ENCODE assay signal across 17 cellular contexts in the genomic region with DNA sequence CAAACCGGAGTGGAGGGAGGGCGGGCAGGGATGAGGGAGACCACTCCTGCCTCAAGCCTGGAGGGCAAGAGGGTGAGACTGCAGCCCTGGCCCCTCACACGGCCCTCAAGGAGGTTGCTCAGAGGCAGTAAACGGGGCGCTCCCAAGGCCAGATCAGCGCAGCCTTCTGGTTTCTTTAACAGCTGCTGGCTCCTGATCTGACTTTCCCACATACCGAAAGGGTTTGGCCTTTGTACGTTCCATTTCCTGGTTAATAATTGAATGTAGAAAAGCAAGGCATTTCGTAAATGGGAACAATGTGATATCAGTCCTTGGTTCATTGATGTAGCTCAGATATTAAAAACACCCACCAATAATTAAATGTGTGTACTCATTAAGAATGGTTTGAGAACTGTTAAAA.
DNase-seq lines count a peak whose midpoint lies in the region; ATAC-seq and TF ChIP-seq lines count a peak whose summit lies in the region.
"Had no signal": no experiment of that assay in that cellular context is flagged by ENCODE, and none has a peak within 500 bp of the region (broad histone marks: within the 10 kb centered on the region; RNA-seq: fewer than 3 reads in every experiment).

No MANE protein-coding gene starts in this region.

- H3K4me1 Mint-ChIP-seq in CD4-positive, alpha-beta memory T cell: peaks cover 15 to 32% (median 21%) of the 10 kb centered on the region in 4 donors
- H3K4me1 Mint-ChIP-seq in endodermal cell: peaks cover 39% of the 10 kb centered on the region

- intact Hi-C loops in CD4-positive, alpha-beta memory T cell (cut with micrococcal nuclease): loop anchor here (10.0 kb wide), 1 partner anchor 1252 kb away; no protein-coding TSS in a partner anchor

- H3K4me1 ChIP-seq in CD4-positive, alpha-beta memory T cell (ENCODE audit: insufficient read depth, low read length): peaks cover 30% of the 10 kb centered on the region
- H3K4me1 ChIP-seq in endodermal cell (ENCODE audit: control insufficient read depth, insufficient read depth, low read length) (no peaks in the 10 kb centered on the region), mucosa of rectum (ENCODE audit: control insufficient read depth in 2 of 2, insufficient read depth in 2 of 2, low read length in 2 of 2) (peaks cover 9% of the 10 kb centered on the region in 2 donors)

- H3K4me3 Mint-ChIP-seq in CD4-positive, alpha-beta memory T cell: peak overlapping the region; percentile 4 to 83 (median 71)
- no peak overlapping the region for H3K4me3 Mint-ChIP-seq in endodermal cell

- peak overlapping the region in 5 of 7 donors; percentile 9 to 82 (median 48) for H3K27ac Mint-ChIP-seq in CD4-positive, alpha-beta memory T cell
- no peak overlapping the region for H3K27ac Mint-ChIP-seq in endodermal cell
- H3K27ac Mint-ChIP-seq: IgD-negative memory B cell had no signal

- H3K36me3 ChIP-seq in CD4-positive, alpha-beta memory T cell (ENCODE audit: insufficient read depth, low read length): no peaks in the 10 kb centered on the region
- H3K36me3 ChIP-seq in endodermal cell (ENCODE audit: control insufficient read depth, insufficient read depth, low read length): peaks cover 12% of the 10 kb centered on the region
- H3K36me3 ChIP-seq in mucosa of rectum (ENCODE audit: control insufficient read depth in 2 of 2, insufficient read depth in 2 of 2, low read length in 2 of 2): peaks cover 0 to 4% of the 10 kb centered on the region in 2 donors
- H3K36me3 ChIP-seq: cardiac muscle cell, sigmoid colon had no signal

- H3K9ac ChIP-seq in endodermal cell (ENCODE audit: extremely low read depth, low read length, poor library complexity, severe bottlenecking): no peak overlapping the region
- no peak overlapping the region for H3K9ac ChIP-seq in mucosa of rectum (ENCODE audit: low read depth in 1 of 2, low read length in 2 of 2)

- WGBS in endodermal cell (ENCODE audit: insufficient coverage in 1 of 2, insufficient read length in 1 of 2), 2 experiments: 92 to 93% methylated on average over 2 to 8 of the region's 9 CpGs

- ATAC-seq in HG03135 (IDR thresholded peaks at IDR 0.05; ENCODE audit: unreplicated experiment) (no peak), GM18909 (IDR thresholded peaks at IDR 0.05; ENCODE audit: poor library complexity, unreplicated experiment) (no peak), GM21529 (IDR thresholded peaks at IDR 0.05; ENCODE audit: unreplicated experiment) (no peak)

- DNase-seq in CD4-positive, alpha-beta memory T cell: no peak
- DNase-seq in NCI-H69 (lab: John Stamatoyannopoulos, UW) (peak; percentile 83), endodermal cell (peak; percentile 46), HPDE6-E6E7 (ENCODE audit: extremely low spot score) (no peak)
- DNase-seq: activated CD4-positive, alpha-beta T cell treated with anti-CD3 and anti-CD28 coated beads, Interleukin-2, amount 50 U/mL, for 4 hours; DMS 273 treated with DMSO at 0.1 percent for 48 hours; NCI-H2029; NCI-H526; nucleus accumbens; PC-9; sigmoid colon had no signal

- H3K9me3 ChIP-seq in CD4-positive, alpha-beta memory T cell (ENCODE audit: control insufficient read depth in 1 of 2, low read length in 2 of 2): no peaks in the 10 kb centered on the region
- no peaks in the 10 kb centered on the region for H3K9me3 ChIP-seq in endodermal cell (ENCODE audit: control insufficient read depth, low read length)
- H3K9me3 ChIP-seq in mucosa of rectum (ENCODE audit: control insufficient read depth in 2 of 2, low read length in 2 of 2): no peaks in the 10 kb centered on the region
- H3K9me3 ChIP-seq: sigmoid colon had no signal

- CTCF ChIA-PET in CD4-positive, alpha-beta memory T cell (lab: Charles Lee; ENCODE audit: partially characterized antibody): interaction anchor here (0.5 to 9.9 kb wide), 9 partner anchors 9 to 862 kb away, joined by 3 to 158 read pairs (median 4); a partner anchor contains a TSS

- POLR2A ChIA-PET in CD4-positive, alpha-beta memory T cell (lab: Charles Lee; ENCODE audit: partially characterized antibody): interaction anchor here (2.5 kb wide), 1 partner anchor 861 kb away, joined by 10 read pairs; no protein-coding TSS in a partner anchor

- no peak overlapping the region for H3K4me3 ChIP-seq in CD4-positive, alpha-beta memory T cell (ENCODE audit: low read length in 2 of 2)
- no peak overlapping the region for H3K4me3 ChIP-seq in endodermal cell (ENCODE audit: low read length)
- H3K4me3 ChIP-seq in mucosa of rectum (ENCODE audit: low read length in 2 of 2): peak overlapping the region; percentile 55 to 56
- H3K4me3 ChIP-seq: cardiac muscle cell, PC-9, sigmoid colon had no signal

- H3K27me3 ChIP-seq in CD4-positive, alpha-beta memory T cell (ENCODE audit: insufficient read depth, low read length): no peaks in the 10 kb centered on the region
- H3K27me3 ChIP-seq in endodermal cell (ENCODE audit: control insufficient read depth, insufficient read depth, low read length, poor library complexity, severe bottlenecking): no peaks in the 10 kb centered on the region
- H3K27me3 ChIP-seq in mucosa of rectum (ENCODE audit: control insufficient read depth in 2 of 2, insufficient read depth in 2 of 2, low read length in 2 of 2): no peaks in the 10 kb centered on the region
- H3K27me3 ChIP-seq: cardiac muscle cell, sigmoid colon had no signal

- no peaks in the 10 kb centered on the region for H3K27me3 Mint-ChIP-seq in CD4-positive, alpha-beta memory T cell
- H3K27me3 Mint-ChIP-seq in endodermal cell (ENCODE audit: insufficient read depth): no peaks in the 10 kb centered on the region
- H3K27me3 Mint-ChIP-seq: IgD-negative memory B cell had no signal

- TF ChIP-seq CTCF in endodermal cell (conservative IDR thresholded peaks at IDR 0.05): no peak

- H3K36me3 Mint-ChIP-seq in CD4-positive, alpha-beta memory T cell: no peaks in the 10 kb centered on the region
- H3K36me3 Mint-ChIP-seq in endodermal cell (ENCODE audit: low read depth): peaks cover 18% of the 10 kb centered on the region

- H3K27ac ChIP-seq in CD4-positive, alpha-beta memory T cell (ENCODE audit: low read depth, low read length): no peak overlapping the region
- H3K27ac ChIP-seq in endodermal cell (ENCODE audit: low read depth, low read length) (no peak overlapping the region), mucosa of rectum (ENCODE audit: low read depth in 2 of 2, low read length in 2 of 2) (peak overlapping the region; percentile 49 to 68)
- H3K27ac ChIP-seq: cardiac muscle cell, PC-9, sigmoid colon had no signal

- H3K9me3 Mint-ChIP-seq in CD4-positive, alpha-beta memory T cell: no peaks in the 10 kb centered on the region
- no peaks in the 10 kb centered on the region for H3K9me3 Mint-ChIP-seq in endodermal cell
- H3K9me3 Mint-ChIP-seq: IgD-negative memory B cell had no signal

Comparison
In these comparisons a context has a peak if more than half of its experiments do, and no peak if none do; other contexts are left out.
1. DNase-seq: peak in NCI-H69 (single experiment) and endodermal cell (single experiment); none in CD4-positive, alpha-beta memory T cell (0 of 5) and HPDE6-E6E7 (single experiment).
2. H3K27ac ChIP-seq: peak in mucosa of rectum (2 of 2); none in CD4-positive, alpha-beta memory T cell (single experiment) and endodermal cell (single experiment).
3. H3K4me3 ChIP-seq: peak in mucosa of rectum (2 of 2); none in CD4-positive, alpha-beta memory T cell (0 of 2) and endodermal cell (single experiment).